Comparison of ENCODE assay signal across 21 cellular contexts in genomic region chr2:80546766-80547165, GRCh38.
"Had no signal": no experiment of that assay in that cellular context is flagged by ENCODE, and none has a peak within 500 bp of the region (broad histone marks: within the 10 kb centered on the region; RNA-seq: fewer than 3 reads in every experiment).

No MANE protein-coding gene starts in this region.

- H3K36me3 Mint-ChIP-seq: naive thymus-derived CD8-positive, alpha-beta T cell; stimulated activated memory B cell treated with anti-CD40 and anti-IgM and Interleukin-4, amounts not matched to agents 10 μg/mL and 1 μg/mL and 100 μg/mL, for 72 hours had no signal

- H3K27ac ChIP-seq: esophagus squamous epithelium, left ventricle myocardium inferior, neutrophil, spleen, testis, tibial nerve, upper lobe of right lung, vagina had no signal

- H3K4me3 Mint-ChIP-seq: naive thymus-derived CD8-positive, alpha-beta T cell; stimulated activated memory B cell treated with anti-CD40 and anti-IgM and Interleukin-4, amounts not matched to agents 10 μg/mL and 1 μg/mL and 100 μg/mL, for 72 hours; stimulated activated naive CD8-positive, alpha-beta T cell treated with anti-CD3 and anti-CD28 coated beads, Interleukin-15, amount 100 ng/mL, for 72 hours had no signal

- H3K27me3 Mint-ChIP-seq: naive thymus-derived CD8-positive, alpha-beta T cell; stimulated activated memory B cell treated with anti-CD40 and anti-IgM and Interleukin-4, amounts not matched to agents 10 μg/mL and 1 μg/mL and 100 μg/mL, for 72 hours; stimulated activated naive CD8-positive, alpha-beta T cell treated with anti-CD3 and anti-CD28 coated beads, Interleukin-15, amount 100 ng/mL, for 72 hours had no signal

- H3K9me3 Mint-ChIP-seq: stimulated activated memory B cell treated with anti-CD40 and anti-IgM and Interleukin-4, amounts not matched to agents 10 μg/mL and 1 μg/mL and 100 μg/mL, for 72 hours had no signal

- H3K27me3 ChIP-seq: esophagus squamous epithelium, neutrophil, spleen, testis, tibial nerve, upper lobe of right lung, vagina had no signal

- H3K4me1 Mint-ChIP-seq: naive thymus-derived CD8-positive, alpha-beta T cell; stimulated activated memory B cell treated with anti-CD40 and anti-IgM and Interleukin-4, amounts not matched to agents 10 μg/mL and 1 μg/mL and 100 μg/mL, for 72 hours; stimulated activated naive CD8-positive, alpha-beta T cell treated with anti-CD3 and anti-CD28 coated beads, Interleukin-15, amount 100 ng/mL, for 72 hours had no signal

- H3K9me3 ChIP-seq: esophagus squamous epithelium, left ventricle myocardium inferior, mucosa of descending colon, neutrophil, testis, tibial nerve, upper lobe of right lung, vagina had no signal

- ATAC-seq: left cardiac atrium; mucosa of descending colon; naive thymus-derived CD8-positive, alpha-beta T cell; sciatic nerve; stimulated activated memory B cell treated with anti-CD40 and anti-IgM and Interleukin-4, amounts not matched to agents 10 μg/mL and 1 μg/mL and 100 μg/mL, for 72 hours; stimulated activated naive CD8-positive, alpha-beta T cell treated with anti-CD3 and anti-CD28 coated beads, Interleukin-15, amount 100 ng/mL, for 72 hours; upper lobe of right lung had no signal

- H3K27ac Mint-ChIP-seq: naive thymus-derived CD8-positive, alpha-beta T cell; stimulated activated memory B cell treated with anti-CD40 and anti-IgM and Interleukin-4, amounts not matched to agents 10 μg/mL and 1 μg/mL and 100 μg/mL, for 72 hours; stimulated activated naive CD8-positive, alpha-beta T cell treated with anti-CD3 and anti-CD28 coated beads, Interleukin-15, amount 100 ng/mL, for 72 hours had no signal

- H3K4me3 ChIP-seq: esophagus squamous epithelium, left ventricle myocardium inferior, lung, mucosa of descending colon, spleen, testis, tibial nerve, upper lobe of right lung, vagina had no signal

- H3K36me3 ChIP-seq: esophagus squamous epithelium, left ventricle myocardium inferior, neutrophil, spleen, tibial nerve, upper lobe of right lung, vagina had no signal

- DNase-seq: effector memory CD4-positive, alpha-beta T cell; esophagus squamous epithelium; foreskin fibroblast; kidney; left cardiac atrium; left ventricle myocardium inferior; mucosa of descending colon; naive thymus-derived CD8-positive, alpha-beta T cell; spleen; stimulated activated CD4-positive, alpha-beta T cell treated with anti-CD3 and anti-CD28 coated beads, Interleukin-15, amount 100 ng/mL, for 24 hours; stimulated activated CD4-positive, alpha-beta T cell treated with anti-CD3 and anti-CD28 coated beads, Interleukin-1b, Interleukin-23, amount 100 ng/mL, for 48 hours; stimulated activated CD4-positive, alpha-beta T cell treated with anti-CD3 and anti-CD28 coated beads, Interleukin-4, amount 100 ng/mL, for 24 hours; stimulated activated naive CD8-positive, alpha-beta T cell treated with anti-CD3 and anti-CD28 coated beads, Interleukin-15, amount 100 ng/mL, for 72 hours; testis; upper lobe of right lung had no signal

- H3K4me1 ChIP-seq: spleen, testis, tibial nerve, upper lobe of right lung, vagina had no signal
